ENCODE assay signal across 18 cellular contexts in the genomic region with DNA sequence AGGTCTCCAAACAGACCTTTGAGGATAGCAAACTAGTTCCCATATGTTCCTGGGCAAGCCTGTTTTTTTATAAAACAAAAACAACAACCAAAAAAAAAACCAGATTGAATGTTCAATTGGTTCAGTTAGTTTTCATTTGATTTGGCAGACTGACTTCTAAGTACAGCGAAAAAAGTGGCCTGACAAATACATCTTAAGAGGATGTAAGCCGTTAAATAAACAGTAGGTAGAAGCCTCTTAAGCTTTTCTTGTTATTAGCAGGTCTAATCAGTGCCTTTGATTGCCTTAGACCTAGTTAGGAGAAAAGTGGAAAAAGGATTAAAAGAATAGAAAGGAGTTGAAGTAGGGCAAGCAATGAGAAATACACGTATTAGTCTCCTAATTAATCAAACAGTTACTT. TPM values are rescaled to one million over a fixed set of nuclear protein-coding genes. Genes with fewer than 3 reads are reported as not detected.
DNase-seq lines count a peak whose midpoint lies in the region; ATAC-seq, FAIRE-seq and TF ChIP-seq lines count a peak whose summit lies in the region.
"Had no signal": no experiment of that assay in that cellular context is flagged by ENCODE, and none has a peak within 500 bp of the region (broad histone marks: within the 10 kb centered on the region; RNA-seq: fewer than 3 reads in every experiment).

No MANE protein-coding gene starts in this region.

- H3K9me3 Mint-ChIP-seq in chondrocyte (ENCODE audit: low read depth), result no peaks in the 10 kb centered on the region
- no peaks in the 10 kb centered on the region for H3K9me3 Mint-ChIP-seq in nephron progenitor cell

- peaks cover 2% of the 10 kb centered on the region for H3K36me3 Mint-ChIP-seq in chondrocyte (ENCODE audit: low read depth)
- peaks cover 38% of the 10 kb centered on the region for H3K36me3 Mint-ChIP-seq in nephron progenitor cell (ENCODE audit: low read depth)

- no peak for TF ChIP-seq CTCF in D721Med (IDR thresholded peaks at IDR 0.05; ENCODE audit: insufficient read depth, missing control alignments)
- no peak for TF ChIP-seq CTCF in chondrocyte (IDR thresholded peaks at IDR 0.05)
- no peak for TF ChIP-seq CTCF in nephron progenitor cell (IDR thresholded peaks at IDR 0.05)

- no peak for DNase-seq in D721Med (ENCODE audit: insufficient read length, low spot score)
- peak; percentile 88 for DNase-seq in NCI-H82 (lab: John Stamatoyannopoulos, UW)
- no peak for DNase-seq in chondrocyte (ENCODE audit: low spot score)
- no peak for DNase-seq in nephron progenitor cell
- no peak for DNase-seq in kidney glomerular epithelial cell (lab: John Stamatoyannopoulos, UW)
- no peak for DNase-seq in middle frontal gyrus (ENCODE audit: extremely low spot score, low spot score)
- DNase-seq in activated gamma-delta T cell (lab: John Stamatoyannopoulos, UW), result no peak
- DNase-seq: BE2C; CD4-positive, CD25-positive, alpha-beta regulatory T cell; COR-L47; GF-D8; GM23248; NCI-H1105; NCI-H345; NCI-H526; SHP77 treated with DMSO at 0.1 percent for 48 hours; SK-N-SH had no signal

- H3K27ac Mint-ChIP-seq in chondrocyte (ENCODE audit: unreplicated experiment) (peak overlapping the region; percentile 41), nephron progenitor cell (peak overlapping the region; percentile 64)
- H3K27ac Mint-ChIP-seq: CD4-positive, CD25-positive, alpha-beta regulatory T cell had no signal

- H3K27me3 Mint-ChIP-seq in chondrocyte (ENCODE audit: low read depth) (no peaks in the 10 kb centered on the region), nephron progenitor cell (ENCODE audit: low read depth, poor library complexity) (no peaks in the 10 kb centered on the region)
- H3K27me3 Mint-ChIP-seq: CD4-positive, CD25-positive, alpha-beta regulatory T cell had no signal

- H3K4me3 Mint-ChIP-seq in chondrocyte (ENCODE audit: unreplicated experiment) (no peak overlapping the region), nephron progenitor cell (no peak overlapping the region)
- H3K4me3 Mint-ChIP-seq: CD4-positive, CD25-positive, alpha-beta regulatory T cell had no signal

- no peak for ATAC-seq in GM18870 (IDR thresholded peaks at IDR 0.05; ENCODE audit: unreplicated experiment)

- H3K4me1 Mint-ChIP-seq in chondrocyte (ENCODE audit: low read depth) (peaks cover 69% of the 10 kb centered on the region), nephron progenitor cell (peaks cover 56% of the 10 kb centered on the region)

- FAIRE-seq in D721Med (lab: Jason Lieb, UNC), result peak; percentile 88

RNA-seq across cellular contexts. Expression of a gene that starts 13.2 kb away (rescaled TPM):
- 39.8 to 48.2 TPM (median 42.9 TPM) in 3 replicates for total RNA-seq in chondrocyte
